In the genomic region with DNA sequence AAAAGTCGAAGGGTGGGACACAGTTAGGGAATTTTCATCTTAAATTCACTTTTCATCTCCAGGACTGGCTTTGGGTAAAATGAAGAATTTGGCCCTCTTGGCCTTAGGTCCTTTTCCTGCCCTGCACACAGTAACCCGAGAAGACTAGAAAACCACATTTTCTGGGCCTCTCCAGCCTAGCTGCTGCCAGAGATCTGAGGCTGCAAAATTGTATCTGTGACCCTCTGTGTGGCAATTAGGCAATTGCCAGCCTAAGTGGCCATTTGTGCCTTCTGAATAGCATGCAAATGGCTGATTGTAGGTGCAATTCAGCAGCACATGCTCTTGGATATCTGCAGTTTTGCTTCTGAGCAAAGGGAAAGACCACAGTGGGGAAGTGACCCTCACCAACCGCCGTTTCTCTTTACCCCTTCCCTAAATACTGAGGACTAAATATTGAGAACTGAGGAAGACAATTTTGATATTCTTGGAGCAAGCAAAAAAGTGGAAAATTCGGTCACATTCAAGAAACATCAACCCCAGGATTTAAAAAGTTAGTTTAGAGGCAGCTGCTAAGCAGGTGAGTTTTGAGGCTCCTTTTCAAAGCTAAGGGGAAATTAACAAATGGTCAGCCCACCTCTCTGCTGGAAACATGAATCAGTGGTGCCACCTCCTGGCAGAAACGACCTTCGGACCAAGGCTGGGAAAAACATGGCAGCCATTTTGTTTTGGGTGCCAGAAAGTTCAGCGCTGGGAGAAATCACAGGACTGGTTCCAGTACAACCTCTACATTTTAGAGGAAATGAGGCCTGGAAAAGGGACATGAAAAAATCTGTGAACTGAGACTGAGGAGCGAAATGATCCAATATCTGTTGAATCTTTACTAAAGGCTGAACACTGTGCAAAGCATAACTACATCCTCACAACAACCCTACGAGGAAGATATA, we compare ENCODE assay signal across 8 cellular contexts. TPM values are rescaled to one million over a fixed set of nuclear protein-coding genes. Genes with fewer than 3 reads are reported as not detected.
DNase-seq lines count a peak whose midpoint lies in the region; ATAC-seq and TF ChIP-seq lines count a peak whose summit lies in the region.

No MANE protein-coding gene starts in this region.

- no peak overlapping the region for H3K27ac ChIP-seq in dorsolateral prefrontal cortex
- peak overlapping the region; percentile 52 for H3K27ac ChIP-seq in neuronal stem cell (replicated peaks; ENCODE audit: low read length)

- H2BK5ac ChIP-seq in neuronal stem cell (ENCODE audit: low read length), result no peak overlapping the region

- H2BK15ac ChIP-seq in neuronal stem cell (ENCODE audit: low read length), result no peak overlapping the region

- intact Hi-C loops in dorsolateral prefrontal cortex (cut with DNase I), result no loop called here

- no peak overlapping the region for H2AK5ac ChIP-seq in neuronal stem cell (ENCODE audit: low read depth, low read length)

- H3K79me1 ChIP-seq in neuronal stem cell (ENCODE audit: low read depth, low read length), result no peaks in the 10 kb centered on the region

- no CpG with 5 or more reads among the region's 10 CpGs for WGBS in neuronal stem cell (ENCODE audit: extremely low coverage in 2 of 2, insufficient read length in 2 of 2, insufficient replicate concordance in 1 of 2), 2 donors

- no peak overlapping the region for H3K14ac ChIP-seq in neuronal stem cell (ENCODE audit: low read length)

- H3K27me3 ChIP-seq in H7 (ENCODE audit: control insufficient read depth, insufficient read depth, low read length) (no peaks in the 10 kb centered on the region), dorsolateral prefrontal cortex (peaks cover 0 to 25% (median 0%) of the 10 kb centered on the region in 45 donors), neuronal stem cell (ENCODE audit: control insufficient read depth in 3 of 3, insufficient read depth in 3 of 3, low read depth in 1 of 3, low read length in 3 of 3) (no peaks in the 10 kb centered on the region)

- no peak overlapping the region for H4K8ac ChIP-seq in neuronal stem cell (ENCODE audit: low read depth, low read length)

- H4K91ac ChIP-seq in neuronal stem cell (ENCODE audit: low read depth, low read length, poor library complexity), result no peak overlapping the region

- H3K9ac ChIP-seq in neuronal stem cell (ENCODE audit: low read depth, low read length, poor library complexity), result no peak overlapping the region

- TF ChIP-seq CTCF in dorsolateral prefrontal cortex (IDR thresholded peaks at IDR 0.05 in 54 of 56, conservative IDR thresholded peaks at IDR 0.05 in 2 of 56; ENCODE audit: low read depth in 1 of 56, partially characterized antibody in 56 of 56), result peak in 48 of 56 donors; percentile 16 to 69 (median 38)

- H3K23ac ChIP-seq in neuronal stem cell (ENCODE audit: low read depth, low read length, poor library complexity), result no peak overlapping the region

- H3K18ac ChIP-seq in neuronal stem cell (ENCODE audit: low read length), result peak overlapping the region; percentile 8

- ATAC-seq in HG03520 (IDR thresholded peaks at IDR 0.05; ENCODE audit: unreplicated experiment) (no peak), HG03039 (IDR thresholded peaks at IDR 0.05; ENCODE audit: unreplicated experiment) (no peak)

- H2BK120ac ChIP-seq in neuronal stem cell (ENCODE audit: low read depth, low read length), result no peak overlapping the region

- peak overlapping the region; percentile 84 for H2AFZ ChIP-seq in neuronal stem cell (ENCODE audit: low read length)

- H3K4me3 ChIP-seq in H7 (ENCODE audit: insufficient read depth, low read depth, low read length) (no peak overlapping the region), dorsolateral prefrontal cortex (no peak overlapping the region), neuronal stem cell (ENCODE audit: low read length in 2 of 2) (peak overlapping the region in 1 of 2 donors; percentile 25)

- peaks cover 9 to 24% of the 10 kb centered on the region in 2 donors for H3K4me1 ChIP-seq in neuronal stem cell (ENCODE audit: control insufficient read depth in 2 of 2, insufficient read depth in 1 of 2, low read depth in 1 of 2, low read length in 2 of 2)

- DNase-seq in NCI-H446 (lab: John Stamatoyannopoulos, UW) (peak; percentile 28 to 70), NCI-H446 treated with DMSO at 0.1 percent for 48 hours (lab: John Stamatoyannopoulos, UW) (no peak), H7 (peak; percentile 75), NCI-H748 treated with DMSO at 0.1 percent for 48 hours (lab: John Stamatoyannopoulos, UW) (peak; percentile 10), dorsolateral prefrontal cortex (no peak), neuronal stem cell (ENCODE audit: low spot score) (peak; percentile 69)

- H2BK12ac ChIP-seq in neuronal stem cell (ENCODE audit: low read length), result no peak overlapping the region

- H3K36me3 ChIP-seq in H7 (replicated peaks; ENCODE audit: control insufficient read depth, insufficient read depth, low read length) (no peaks in the 10 kb centered on the region), neuronal stem cell (replicated peaks in 1 of 2; ENCODE audit: control insufficient read depth in 2 of 2, insufficient read depth in 2 of 2, low read length in 2 of 2) (no peaks in the 10 kb centered on the region)

- H3K4me2 ChIP-seq in neuronal stem cell (ENCODE audit: insufficient read depth, low read length, poor library complexity, severe bottlenecking), result no peak overlapping the region

- no peak overlapping the region for H3K4ac ChIP-seq in neuronal stem cell (ENCODE audit: low read length)

- peaks cover 0 to 14% of the 10 kb centered on the region in 2 donors for H3K9me3 ChIP-seq in neuronal stem cell (replicated peaks in 1 of 2; ENCODE audit: control insufficient read depth in 2 of 2, insufficient read depth in 1 of 2, low read depth in 1 of 2, low read length in 2 of 2)

RNA-seq across cellular contexts. Expression of gene PRTG, which starts 56.6 kb away (rescaled TPM):
- total RNA-seq in H7 (2014; rRNA removed; shearing (Covaris generic)), result 2.0 and 2.9 TPM in 2 replicates
- total RNA-seq in dorsolateral prefrontal cortex, result 1 to 10 TPM in 118 of 120 experiments, under 1 TPM in 2; 0.94 to 7.0 (median 2.4) TPM
- polyA plus RNA-seq in neuronal stem cell (2013, experiment 1 of 2), result 185 TPM
- polyA plus RNA-seq in neuronal stem cell (2013, experiment 2 of 2), result 191 TPM

Comparison
In these comparisons a context has a peak if more than half of its experiments do, and no peak if none do; other contexts are left out.
1. DNase-seq: peak in NCI-H446 (2 of 2), H7 (single experiment), NCI-H748 treated with DMSO at 0.1 percent for 48 hours (single experiment) and neuronal stem cell (single experiment); none in NCI-H446 treated with DMSO at 0.1 percent for 48 hours (single experiment) and dorsolateral prefrontal cortex (0 of 10).